In the genomic region with DNA sequence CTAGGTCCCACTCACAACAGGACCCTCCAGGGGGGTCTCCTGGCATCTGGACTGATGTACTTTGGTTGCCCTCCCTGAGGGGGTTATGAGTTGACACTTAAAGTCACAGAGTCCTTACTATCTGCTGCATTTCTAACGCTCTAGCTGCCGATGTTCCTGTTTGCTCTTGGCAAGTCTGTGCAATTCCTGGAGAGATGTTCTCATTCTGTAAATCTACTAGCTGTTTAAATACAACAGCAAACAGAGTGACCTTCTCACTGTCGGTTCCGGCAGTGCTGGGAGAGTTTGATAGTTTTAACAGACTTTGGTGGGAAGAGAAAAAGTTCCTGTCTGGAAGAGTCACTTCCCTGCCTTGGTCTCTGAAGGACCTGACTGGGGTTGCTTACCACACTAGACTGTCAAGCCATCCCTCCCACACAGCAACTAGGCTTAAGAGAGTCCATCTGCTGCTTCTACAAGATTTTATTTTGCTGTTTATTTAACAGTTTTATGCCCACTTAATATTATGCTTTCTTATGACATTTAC, we compare ENCODE assay signal across 33 cellular contexts.
"Had no signal": no experiment of that assay in that cellular context is flagged by ENCODE, and none has a peak within 500 bp of the region (broad histone marks: within the 10 kb centered on the region; RNA-seq: fewer than 3 reads in every experiment).

No MANE protein-coding gene starts in this region.

- H3K9me3 ChIP-seq: adrenal gland, body of pancreas, esophagus squamous epithelium, gastroesophageal sphincter had no signal

- DNase-seq: activated CD4-positive, alpha-beta memory T cell treated with anti-CD3 and anti-CD28 coated beads for 36 hours; activated CD4-positive, alpha-beta T cell treated with anti-CD3 and anti-CD28 coated beads for 36 hours; activated CD4-positive, alpha-beta T cell treated with anti-CD3 and anti-CD28 coated beads, Interleukin-2, amount 10 ng/mL, durations not matched to agents 24 days and 14 days; activated CD4-positive, CD25-positive, alpha-beta regulatory T cell; activated CD4-positive, CD25-positive, alpha-beta regulatory T cell treated with anti-CD3 and anti-CD28 coated beads, Interleukin-2, amount 50 U/mL, for 72 hours; activated CD8-positive, alpha-beta memory T cell treated with anti-CD3 and anti-CD28 coated beads, Interleukin-2, amount 10 ng/mL, durations not matched to agents 7 days and 5 days; activated CD8-positive, alpha-beta memory T cell treated with anti-CD3 and anti-CD28 coated beads, Interleukin-2, amount 50 U/mL, for 4 hours; activated CD8-positive, alpha-beta T cell treated with anti-CD3 and anti-CD28 coated beads, Interleukin-2, amount 10 ng/mL, durations not matched to agents 7 days and 5 days; activated gamma-delta T cell; activated naive CD4-positive, alpha-beta T cell; activated naive CD4-positive, alpha-beta T cell treated with anti-CD3 and anti-CD28 coated beads, Interleukin-2, amount 50 U/mL, for 16 hours; activated naive CD8-positive, alpha-beta T cell treated with anti-CD3 and anti-CD28 coated beads for 36 hours; activated naive CD8-positive, alpha-beta T cell treated with anti-CD3 and anti-CD28 coated beads, Interleukin-2, amount 50 U/mL, for 24 hours; activated T-cell treated with anti-CD3 and anti-CD28 coated beads, Interleukin-2, amount 50 U/mL, for 1 hour; activated T-cell treated with anti-CD3 and anti-CD28 coated beads, Interleukin-2, amount 50 U/mL, for 72 hours; adrenal gland; amygdala; aorta; body of pancreas; caudate nucleus; cortex of kidney; dermis blood vessel endothelial cell; effector CD4-positive, alpha-beta T cell; effector memory CD8-positive, alpha-beta T cell; erythroblast; esophagus squamous epithelium; foreskin melanocyte; T-helper 1 cell; T-helper 17 cell; T1000 had no signal

- FAIRE-seq: colon had no signal

- H3K9me3 Mint-ChIP-seq: activated CD4-positive, alpha-beta memory T cell treated with anti-CD3 and anti-CD28 coated beads for 36 hours; activated CD4-positive, alpha-beta T cell treated with anti-CD3 and anti-CD28 coated beads, Interleukin-2, amount 10 ng/mL, durations not matched to agents 24 days and 14 days; activated naive CD8-positive, alpha-beta T cell treated with anti-CD3 and anti-CD28 coated beads for 36 hours; activated naive CD8-positive, alpha-beta T cell treated with anti-CD3 and anti-CD28 coated beads, Interleukin-2, amount 50 U/mL, for 24 hours; activated T-cell treated with anti-CD3 and anti-CD28 coated beads, Interleukin-2, amount 50 U/mL, for 72 hours; effector memory CD8-positive, alpha-beta T cell; T-helper 2 cell treated with Interferon-gamma antibody and Interleukin-4, amounts not matched to agents 5 μg/mL and 100 μg/mL, for 36 hours had no signal

- H3K4me3 Mint-ChIP-seq: activated CD4-positive, alpha-beta memory T cell treated with anti-CD3 and anti-CD28 coated beads for 36 hours; activated CD4-positive, alpha-beta T cell treated with anti-CD3 and anti-CD28 coated beads for 36 hours; activated CD4-positive, alpha-beta T cell treated with anti-CD3 and anti-CD28 coated beads, Interleukin-2, amount 10 ng/mL, durations not matched to agents 24 days and 14 days; activated CD8-positive, alpha-beta memory T cell treated with anti-CD3 and anti-CD28 coated beads, Interleukin-2, amount 10 ng/mL, durations not matched to agents 7 days and 5 days; activated CD8-positive, alpha-beta T cell treated with anti-CD3 and anti-CD28 coated beads, Interleukin-2, amount 10 ng/mL, durations not matched to agents 7 days and 5 days; activated naive CD8-positive, alpha-beta T cell treated with anti-CD3 and anti-CD28 coated beads for 36 hours; activated naive CD8-positive, alpha-beta T cell treated with anti-CD3 and anti-CD28 coated beads, Interleukin-2, amount 50 U/mL, for 24 hours; activated T-cell treated with anti-CD3 and anti-CD28 coated beads, Interleukin-2, amount 50 U/mL, for 72 hours; effector memory CD8-positive, alpha-beta T cell; T-helper 17 cell; T-helper 2 cell treated with Interferon-gamma antibody and Interleukin-4, amounts not matched to agents 5 μg/mL and 100 μg/mL, for 36 hours had no signal

- H3K36me3 Mint-ChIP-seq: activated CD4-positive, alpha-beta memory T cell treated with anti-CD3 and anti-CD28 coated beads for 36 hours; activated CD8-positive, alpha-beta memory T cell treated with anti-CD3 and anti-CD28 coated beads, Interleukin-2, amount 10 ng/mL, durations not matched to agents 7 days and 5 days; activated naive CD8-positive, alpha-beta T cell treated with anti-CD3 and anti-CD28 coated beads for 36 hours had no signal

- H3K27ac ChIP-seq: adrenal gland, body of pancreas, esophagus squamous epithelium, gastroesophageal sphincter had no signal

- H3K27me3 ChIP-seq: adrenal gland, body of pancreas, esophagus squamous epithelium had no signal

- H3K36me3 ChIP-seq: adrenal gland, esophagus squamous epithelium, gastroesophageal sphincter had no signal

- H3K4me3 ChIP-seq: adrenal gland, body of pancreas, esophagus squamous epithelium, gastroesophageal sphincter had no signal

- H3K4me1 ChIP-seq: adrenal gland, body of pancreas, esophagus squamous epithelium, gastroesophageal sphincter had no signal

- H3K4me1 Mint-ChIP-seq: activated CD4-positive, alpha-beta T cell treated with anti-CD3 and anti-CD28 coated beads for 36 hours; activated CD4-positive, alpha-beta T cell treated with anti-CD3 and anti-CD28 coated beads, Interleukin-2, amount 10 ng/mL, durations not matched to agents 24 days and 14 days; activated CD8-positive, alpha-beta memory T cell treated with anti-CD3 and anti-CD28 coated beads, Interleukin-2, amount 10 ng/mL, durations not matched to agents 7 days and 5 days; activated naive CD8-positive, alpha-beta T cell treated with anti-CD3 and anti-CD28 coated beads for 36 hours; activated naive CD8-positive, alpha-beta T cell treated with anti-CD3 and anti-CD28 coated beads, Interleukin-2, amount 50 U/mL, for 24 hours had no signal

- ATAC-seq: activated CD4-positive, alpha-beta T cell treated with anti-CD3 and anti-CD28 coated beads for 36 hours; activated CD8-positive, alpha-beta memory T cell treated with anti-CD3 and anti-CD28 coated beads, Interleukin-2, amount 10 ng/mL, durations not matched to agents 7 days and 5 days; activated CD8-positive, alpha-beta T cell treated with anti-CD3 and anti-CD28 coated beads, Interleukin-2, amount 10 ng/mL, durations not matched to agents 7 days and 5 days; activated naive CD8-positive, alpha-beta T cell treated with anti-CD3 and anti-CD28 coated beads, Interleukin-2, amount 50 U/mL, for 24 hours; activated T-cell treated with anti-CD3 and anti-CD28 coated beads, Interleukin-2, amount 50 U/mL, for 72 hours; body of pancreas; effector memory CD8-positive, alpha-beta T cell; gastroesophageal sphincter; T-helper 17 cell had no signal

- H3K27me3 Mint-ChIP-seq: activated CD4-positive, alpha-beta T cell treated with anti-CD3 and anti-CD28 coated beads for 36 hours; activated naive CD8-positive, alpha-beta T cell treated with anti-CD3 and anti-CD28 coated beads for 36 hours had no signal
